In the genomic region with DNA sequence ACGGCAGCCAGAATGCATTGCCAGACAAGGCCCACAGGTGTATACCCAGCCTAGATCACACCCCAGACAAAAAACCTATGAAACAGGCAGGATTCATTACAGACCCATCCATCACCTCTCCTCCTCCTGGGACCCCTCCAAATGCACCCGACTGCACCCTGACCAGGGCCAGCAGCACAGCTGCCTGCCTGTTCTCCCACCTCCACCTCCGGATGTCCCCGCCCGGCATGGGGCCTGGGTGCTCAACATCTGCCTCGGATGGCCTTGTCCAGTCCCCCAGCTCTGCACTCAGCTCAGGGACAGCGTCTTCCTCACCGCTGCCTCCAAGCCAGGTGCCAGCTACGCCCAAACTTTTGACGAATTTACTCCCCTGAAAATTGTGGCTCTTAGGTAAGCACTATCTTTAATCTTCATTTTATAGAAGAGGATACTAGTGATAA, we compare ENCODE assay signal across 12 cellular contexts.
"Had no signal": no experiment of that assay in that cellular context is flagged by ENCODE, and none has a peak within 500 bp of the region (broad histone marks: within the 10 kb centered on the region; RNA-seq: fewer than 3 reads in every experiment).

No MANE protein-coding gene starts in this region.

- H3K27me3 ChIP-seq: adrenal gland, esophagus squamous epithelium, testis had no signal

- H3K4me3 Mint-ChIP-seq: activated naive CD4-positive, alpha-beta T cell treated with anti-CD3 and anti-CD28 coated beads, Interleukin-2, amount 10 ng/mL, durations not matched to agents 7 days and 5 days; dendritic cell treated with granulocyte-macrophage colony-stimulating factor and Interleukin-4, amounts not matched to agents 40 ng/mL and 50 ng/mL, for 4 days; natural killer cell had no signal

- DNase-seq: activated CD4-positive, alpha-beta T cell treated with anti-CD3 and anti-CD28 coated beads, Interleukin-2, amount 50 U/mL, for 48 hours; activated naive CD4-positive, alpha-beta T cell treated with anti-CD3 and anti-CD28 coated beads, Interleukin-2, amount 10 ng/mL, durations not matched to agents 7 days and 5 days; adrenal gland; effector CD8-positive, alpha-beta T cell; esophagus squamous epithelium; natural killer cell; stomach; T-helper 2 cell; testis had no signal

- H3K36me3 Mint-ChIP-seq: natural killer cell had no signal

- H3K4me3 ChIP-seq: adrenal gland, esophagus squamous epithelium, lung, stomach, testis had no signal

- H3K36me3 ChIP-seq: adrenal gland, esophagus squamous epithelium, stomach had no signal

- H3K27ac Mint-ChIP-seq: activated naive CD4-positive, alpha-beta T cell treated with anti-CD3 and anti-CD28 coated beads, Interleukin-2, amount 10 ng/mL, durations not matched to agents 7 days and 5 days; dendritic cell treated with granulocyte-macrophage colony-stimulating factor and Interleukin-4, amounts not matched to agents 40 ng/mL and 50 ng/mL, for 4 days; natural killer cell had no signal

- ATAC-seq: natural killer cell had no signal

- H3K27me3 Mint-ChIP-seq: activated naive CD4-positive, alpha-beta T cell treated with anti-CD3 and anti-CD28 coated beads, Interleukin-2, amount 10 ng/mL, durations not matched to agents 7 days and 5 days; dendritic cell treated with granulocyte-macrophage colony-stimulating factor and Interleukin-4, amounts not matched to agents 40 ng/mL and 50 ng/mL, for 4 days had no signal

- H3K9me3 ChIP-seq: adrenal gland, esophagus squamous epithelium, stomach, testis had no signal

- H3K27ac ChIP-seq: adrenal gland, esophagus squamous epithelium, stomach, testis, VCaP had no signal

- H3K4me1 ChIP-seq: adrenal gland, testis had no signal

- H3K9me3 Mint-ChIP-seq: dendritic cell treated with granulocyte-macrophage colony-stimulating factor and Interleukin-4, amounts not matched to agents 40 ng/mL and 50 ng/mL, for 4 days; natural killer cell had no signal
